In genomic region chr2:95206086-95206485, GRCh38 we compare ENCODE assay signal across 9 cellular contexts. TPM values are rescaled to one million over a fixed set of nuclear protein-coding genes. Genes with fewer than 3 reads are reported as not detected.
DNase-seq lines count a peak whose midpoint lies in the region; ATAC-seq and TF ChIP-seq lines count a peak whose summit lies in the region.
"Had no signal": no experiment of that assay in that cellular context is flagged by ENCODE, and none has a peak within 500 bp of the region (broad histone marks: within the 10 kb centered on the region; RNA-seq: fewer than 3 reads in every experiment).

No MANE protein-coding gene starts in this region.

- H3K9me3 ChIP-seq in iPS-15b (ENCODE audit: control insufficient read depth, insufficient read depth, low read length) = no peaks in the 10 kb centered on the region
- H3K9me3 ChIP-seq in skeletal muscle satellite cell (replicated peaks; ENCODE audit: low read length) = peaks cover 22% of the 10 kb centered on the region

- peak overlapping the region; percentile 92 for H3K4me3 Mint-ChIP-seq in activated T-cell treated with anti-CD3 and anti-CD28 coated beads, Interleukin-2, amount 50 U/mL, for 24 hours
- H3K4me3 Mint-ChIP-seq in activated B cell treated with CpG ODN at 0.5 μM for 24 hours = peak overlapping the region; percentile 94

- peaks cover 39% of the 10 kb centered on the region for H3K36me3 Mint-ChIP-seq in activated T-cell treated with anti-CD3 and anti-CD28 coated beads, Interleukin-2, amount 50 U/mL, for 24 hours (ENCODE audit: low read depth)
- H3K36me3 Mint-ChIP-seq in activated B cell treated with CpG ODN at 0.5 μM for 24 hours (ENCODE audit: low read depth) = peaks cover 20% of the 10 kb centered on the region

- H3K27me3 ChIP-seq in iPS-15b (ENCODE audit: control insufficient read depth, insufficient read depth, low read length) = peaks cover 8% of the 10 kb centered on the region
- no peaks in the 10 kb centered on the region for H3K27me3 ChIP-seq in skeletal muscle satellite cell (ENCODE audit: control insufficient read depth, insufficient read depth, low read length)

- no peak for ATAC-seq in activated B cell treated with CpG ODN at 0.5 μM for 24 hours (ENCODE audit: low read depth)

- H3K4me2 ChIP-seq in skeletal muscle satellite cell (ENCODE audit: low read length) = peak overlapping the region; percentile 83

- TF ChIP-seq CTCF in activated B cell treated with CpG ODN at 0.5 μM for 24 hours (IDR thresholded peaks at IDR 0.05) = no peak
- no peak for TF ChIP-seq CTCF in GM10266 (IDR thresholded peaks at IDR 0.05; ENCODE audit: control insufficient read depth, insufficient read depth, low read depth, missing control alignments)

- H3K36me3 ChIP-seq in iPS-15b (ENCODE audit: control insufficient read depth, insufficient read depth, low read length) = no peaks in the 10 kb centered on the region
- H3K36me3 ChIP-seq in skeletal muscle satellite cell (ENCODE audit: insufficient read depth, low read length) = no peaks in the 10 kb centered on the region

- H3K9ac ChIP-seq in iPS-15b (ENCODE audit: low read depth, low read length) = no peak overlapping the region
- H3K9ac ChIP-seq in skeletal muscle satellite cell (ENCODE audit: low read depth, low read length) = no peak overlapping the region

- H3K27ac Mint-ChIP-seq in activated T-cell treated with anti-CD3 and anti-CD28 coated beads, Interleukin-2, amount 50 U/mL, for 24 hours = no peak overlapping the region
- peak overlapping the region; percentile 35 for H3K27ac Mint-ChIP-seq in activated B cell treated with CpG ODN at 0.5 μM for 24 hours

- intact Hi-C loops in activated B cell treated with CpG ODN at 0.5 μM for 24 hours (cut with micrococcal nuclease) = loop anchor here (5.0 kb wide), 1 partner anchor 196 kb away; the partner anchor contains the start of gene FAHD2A

- no peak for DNase-seq in activated T-cell treated with anti-CD3 and anti-CD28 coated beads, Interleukin-2, amount 50 U/mL, for 24 hours
- no peak for DNase-seq in activated T-cell treated with anti-CD3 and anti-CD28 coated beads for 4 hours
- DNase-seq in activated B cell treated with CpG ODN at 0.5 μM for 24 hours = no peak
- DNase-seq in GM10266 (ENCODE audit: extremely low spot score) = no peak
- DNase-seq in superior temporal gyrus (ENCODE audit: extremely low spot score) = no peak
- DNase-seq in NCI-H2171 (lab: John Stamatoyannopoulos, UW) = no peak
- DNase-seq: NCI-H1092 had no signal

- H3K4me1 ChIP-seq in iPS-15b (ENCODE audit: control insufficient read depth, insufficient read depth, low read length) (no peaks in the 10 kb centered on the region), skeletal muscle satellite cell (ENCODE audit: control insufficient read depth, insufficient read depth, low read length) (no peaks in the 10 kb centered on the region)

- H3K9me3 Mint-ChIP-seq in activated T-cell treated with anti-CD3 and anti-CD28 coated beads, Interleukin-2, amount 50 U/mL, for 24 hours = peaks cover 25% of the 10 kb centered on the region
- peaks cover 8% of the 10 kb centered on the region for H3K9me3 Mint-ChIP-seq in activated B cell treated with CpG ODN at 0.5 μM for 24 hours

- H3K27me3 Mint-ChIP-seq in activated T-cell treated with anti-CD3 and anti-CD28 coated beads, Interleukin-2, amount 50 U/mL, for 24 hours = no peaks in the 10 kb centered on the region
- H3K27me3 Mint-ChIP-seq in activated B cell treated with CpG ODN at 0.5 μM for 24 hours = no peaks in the 10 kb centered on the region

- peaks cover 30% of the 10 kb centered on the region for H3K4me1 Mint-ChIP-seq in activated T-cell treated with anti-CD3 and anti-CD28 coated beads, Interleukin-2, amount 50 U/mL, for 24 hours (ENCODE audit: low read depth)
- peaks cover 16% of the 10 kb centered on the region for H3K4me1 Mint-ChIP-seq in activated B cell treated with CpG ODN at 0.5 μM for 24 hours

- POLR2A ChIA-PET in activated B cell treated with CpG ODN at 0.5 μM for 24 hours (lab: Charles Lee) = no interaction called here

- H3K4me3 ChIP-seq in iPS-15b (ENCODE audit: low read depth, low read length) = peak overlapping the region; percentile 82
- no peak overlapping the region for H3K4me3 ChIP-seq in skeletal muscle satellite cell (ENCODE audit: low read length)

- CTCF ChIA-PET in activated B cell treated with CpG ODN at 0.5 μM for 24 hours (lab: Charles Lee) = no interaction called here

RNA-seq across cellular contexts. Expression of gene ZNF892, which starts 1.2 kb away (rescaled TPM):
- total RNA-seq in activated B cell treated with CpG ODN at 0.5 μM for 24 hours = 4.0 and 4.3 TPM in 2 replicates
- total RNA-seq in skeletal muscle satellite cell (2012; rRNA removed) = 3.1 and 5.8 TPM in 2 replicates

RNA-seq across cellular contexts. Expression of gene ZNF2, which starts 40.5 kb away (rescaled TPM):
- 4.9 and 5.3 TPM in 2 replicates for total RNA-seq in activated B cell treated with CpG ODN at 0.5 μM for 24 hours
- total RNA-seq in skeletal muscle satellite cell (2012; rRNA removed) = 6.3 and 7.4 TPM in 2 replicates

RNA-seq across cellular contexts. Expression of gene ZNF514, which starts 46.4 kb away (rescaled TPM):
- 19.0 and 24.7 TPM in 2 replicates for total RNA-seq in activated B cell treated with CpG ODN at 0.5 μM for 24 hours
- total RNA-seq in skeletal muscle satellite cell (2012; rRNA removed) = 9.4 and 10.9 TPM in 2 replicates
